Comparison of ENCODE assay signal across 21 cellular contexts in the genomic region with DNA sequence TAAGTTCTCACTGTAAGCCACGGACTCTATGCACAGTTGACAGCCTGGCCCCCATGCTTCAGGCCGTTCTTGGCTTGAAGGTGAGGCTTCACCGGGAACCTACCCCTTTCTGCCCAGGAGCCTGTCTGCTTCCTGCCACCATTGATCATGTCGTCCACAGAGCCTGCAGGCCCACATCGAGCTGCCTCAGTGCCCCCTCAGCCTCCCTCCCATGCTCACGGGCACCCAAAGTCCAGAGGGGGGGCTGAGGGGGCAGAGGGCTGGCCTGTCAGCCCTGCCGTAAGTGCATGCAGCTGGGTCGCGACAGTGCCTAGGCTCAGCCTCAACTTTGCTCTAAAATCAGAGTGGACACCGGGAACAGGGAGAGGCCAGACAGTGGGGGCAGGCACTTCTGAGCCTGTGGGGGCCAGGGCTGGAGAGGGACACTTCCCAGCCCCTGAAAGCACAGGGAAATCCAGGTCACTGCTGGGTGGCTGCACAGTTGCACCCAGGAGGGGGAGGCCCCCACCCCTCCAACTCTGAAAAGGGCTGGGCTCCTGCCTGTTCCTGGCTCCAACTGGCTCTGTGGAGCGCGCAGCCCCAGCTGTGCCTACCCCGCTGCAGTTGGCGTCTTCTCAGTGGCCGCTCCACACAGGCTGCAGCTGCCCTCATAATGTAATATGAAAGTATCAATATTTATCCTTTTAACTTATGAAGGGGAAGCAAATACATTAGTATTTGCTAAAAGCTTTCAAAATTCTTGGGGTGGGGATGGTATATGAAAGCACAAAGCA.
DNase-seq lines count a peak whose midpoint lies in the region; ATAC-seq, FAIRE-seq and TF ChIP-seq lines count a peak whose summit lies in the region.
"Had no signal": no experiment of that assay in that cellular context is flagged by ENCODE, and none has a peak within 500 bp of the region (broad histone marks: within the 10 kb centered on the region; RNA-seq: fewer than 3 reads in every experiment).

No MANE protein-coding gene starts in this region.

- H3K4me2 ChIP-seq in H1 (ENCODE audit: insufficient read depth in 1 of 2, low read depth in 2 of 2, low read length in 2 of 2) = no peak overlapping the region
- H3K4me2 ChIP-seq in neuronal stem cell (ENCODE audit: insufficient read depth, low read length, poor library complexity, severe bottlenecking) = no peak overlapping the region
- H3K4me2 ChIP-seq: BLaER1, KMS-11 had no signal

- no peak overlapping the region for H3K27ac Mint-ChIP-seq in activated naive CD8-positive, alpha-beta T cell treated with anti-CD3 and anti-CD28 coated beads, Interleukin-2, amount 10 ng/mL, durations not matched to agents 7 days and 5 days
- H3K27ac Mint-ChIP-seq in activated naive CD8-positive, alpha-beta T cell treated with anti-CD3 and anti-CD28 coated beads, Interleukin-2, amount 50 U/mL, for 24 hours = no peak overlapping the region
- H3K27ac Mint-ChIP-seq: CD4-positive, alpha-beta memory T cell had no signal

- no peak overlapping the region for H4K8ac ChIP-seq in H1 (ENCODE audit: extremely low read depth, insufficient read depth, low read length)
- H4K8ac ChIP-seq in neuronal stem cell (ENCODE audit: low read depth, low read length) = peak overlapping the region; percentile 43

- no peak overlapping the region for H3K14ac ChIP-seq in H1 (ENCODE audit: insufficient read length)
- H3K14ac ChIP-seq in neuronal stem cell (ENCODE audit: low read length) = peak overlapping the region; percentile 38

- no peak overlapping the region for H4K5ac ChIP-seq in H1 (ENCODE audit: insufficient read length, low read depth, low read length)

- no peak for TF ChIP-seq RAD21 in H1 (IDR thresholded peaks at IDR 0.05 in 1 of 2, conservative IDR thresholded peaks at IDR 0.05 in 1 of 2; ENCODE audit: low read depth in 2 of 2, low read length in 2 of 2)

- DNase-seq in activated naive CD8-positive, alpha-beta T cell treated with anti-CD3 and anti-CD28 coated beads, Interleukin-2, amount 10 ng/mL, durations not matched to agents 7 days and 5 days = peak; percentile 16
- no peak for DNase-seq in activated naive CD8-positive, alpha-beta T cell treated with anti-CD3 and anti-CD28 coated beads, Interleukin-2, amount 50 U/mL, for 24 hours
- peak; percentile 8 for DNase-seq in H7
- DNase-seq in H1 (ENCODE audit: low read depth in 1 of 2, low spot score in 2 of 2) = no peak
- DNase-seq in neuronal stem cell (ENCODE audit: low spot score) = no peak
- no peak for DNase-seq in GM12891 (ENCODE audit: insufficient read length, low spot score)
- DNase-seq in central memory CD4-positive, alpha-beta T cell = no peak
- DNase-seq: CD4-positive, alpha-beta memory T cell; DND-41; NCI-H1105; NCI-H146; NCI-H2029; NCI-H226; NCI-H510A treated with DMSO at 0.1 percent for 48 hours; NCI-H748 treated with DMSO at 0.1 percent for 48 hours had no signal

- CTCF ChIA-PET in H1 (lab: Charles Lee; ENCODE audit: partially characterized antibody) = interaction anchor here (1.0 to 1.1 kb wide), 2 partner anchors 14 to 36 kb away, joined by 3 read pairs; no protein-coding TSS in a partner anchor

- no peak overlapping the region for H3K56ac ChIP-seq in H1 (replicated peaks; ENCODE audit: insufficient read length, low read depth, low read length)

- H3K79me2 ChIP-seq in H1 (ENCODE audit: control insufficient read depth in 1 of 2, insufficient read depth in 2 of 2, low read length in 2 of 2) = no peaks in the 10 kb centered on the region

- H3K9me3 ChIP-seq in H1 (ENCODE audit: insufficient read depth in 2 of 2, low read depth in 1 of 2, low read length in 1 of 2) = no peaks in the 10 kb centered on the region
- no peaks in the 10 kb centered on the region for H3K9me3 ChIP-seq in neuronal stem cell (replicated peaks in 1 of 2; ENCODE audit: control insufficient read depth in 2 of 2, insufficient read depth in 1 of 2, low read depth in 1 of 2, low read length in 2 of 2)

- H3K4me3 ChIP-seq in H7 (ENCODE audit: insufficient read depth, low read depth, low read length) (no peak overlapping the region), H1 (ENCODE audit: extremely low read depth in 1 of 4, insufficient read depth in 2 of 4, low read depth in 3 of 4, low read length in 4 of 4) (no peak overlapping the region), neuronal stem cell (ENCODE audit: low read length in 2 of 2) (no peak overlapping the region)
- H3K4me3 ChIP-seq: BLaER1 had no signal

- TF ChIP-seq CTCF in H1 (IDR thresholded peaks at IDR 0.05; ENCODE audit: control extremely low read depth in 1 of 3, insufficient read depth in 1 of 3, low read depth in 1 of 3, low read length in 3 of 3) = no peak

- H3K36me3 ChIP-seq in H7 (replicated peaks; ENCODE audit: control insufficient read depth, insufficient read depth, low read length) = no peaks in the 10 kb centered on the region
- H3K36me3 ChIP-seq in H1 (ENCODE audit: control insufficient read depth in 2 of 4, insufficient read depth in 4 of 4, low read length in 3 of 4) = no peaks in the 10 kb centered on the region
- no peaks in the 10 kb centered on the region for H3K36me3 ChIP-seq in neuronal stem cell (replicated peaks in 1 of 2; ENCODE audit: control insufficient read depth in 2 of 2, insufficient read depth in 2 of 2, low read length in 2 of 2)
- H3K36me3 ChIP-seq: BLaER1 had no signal

- H2BK15ac ChIP-seq in H1 (ENCODE audit: low read length) (no peak overlapping the region), neuronal stem cell (ENCODE audit: low read length) (peak overlapping the region; percentile 81)

- POLR2A ChIA-PET in activated naive CD8-positive, alpha-beta T cell treated with anti-CD3 and anti-CD28 coated beads, Interleukin-2, amount 10 ng/mL, durations not matched to agents 7 days and 5 days (lab: Charles Lee) = no interaction called here
- POLR2A ChIA-PET in H1 (lab: Charles Lee; ENCODE audit: partially characterized antibody) = no interaction called here

- no peaks in the 10 kb centered on the region; a peak in 2 of 7 replicates for H3K4me1 ChIP-seq in H1 (replicated peaks in 1 of 4; ENCODE audit: control insufficient read depth in 3 of 4, insufficient read depth in 4 of 4, low read length in 3 of 4)
- H3K4me1 ChIP-seq in neuronal stem cell (ENCODE audit: control insufficient read depth in 2 of 2, insufficient read depth in 1 of 2, low read depth in 1 of 2, low read length in 2 of 2) = no peaks in the 10 kb centered on the region

- H2BK12ac ChIP-seq in H1 (ENCODE audit: low read depth, low read length) (no peak overlapping the region), neuronal stem cell (ENCODE audit: low read length) (peak overlapping the region; percentile 73)

- no peaks in the 10 kb centered on the region for H4K20me1 ChIP-seq in H1 (replicated peaks in 1 of 2; ENCODE audit: control insufficient read depth in 1 of 2, insufficient read depth in 2 of 2, low read length in 2 of 2)
- H4K20me1 ChIP-seq: BLaER1 had no signal

- no peak overlapping the region for H2BK5ac ChIP-seq in H1 (ENCODE audit: low read depth, low read length)
- H2BK5ac ChIP-seq in neuronal stem cell (ENCODE audit: low read length) = peak overlapping the region; percentile 11

- H3K9ac ChIP-seq in H1 (replicated peaks in 1 of 4; ENCODE audit: extremely low read depth in 1 of 4, low read depth in 3 of 4, low read length in 3 of 4) (no peak overlapping the region), neuronal stem cell (ENCODE audit: low read depth, low read length, poor library complexity) (no peak overlapping the region)
- H3K9ac ChIP-seq: BLaER1, KMS-11 had no signal

- no peaks in the 10 kb centered on the region for H3K36me3 Mint-ChIP-seq in activated naive CD8-positive, alpha-beta T cell treated with anti-CD3 and anti-CD28 coated beads, Interleukin-2, amount 10 ng/mL, durations not matched to agents 7 days and 5 days
- H3K36me3 Mint-ChIP-seq in activated naive CD8-positive, alpha-beta T cell treated with anti-CD3 and anti-CD28 coated beads, Interleukin-2, amount 50 U/mL, for 24 hours (ENCODE audit: low read depth) = no peaks in the 10 kb centered on the region
- H3K36me3 Mint-ChIP-seq: CD4-positive, alpha-beta memory T cell had no signal

- no peak overlapping the region for H3K27ac ChIP-seq in H1 (ENCODE audit: low read depth, low read length)
- H3K27ac ChIP-seq in neuronal stem cell (replicated peaks; ENCODE audit: low read length) = no peak overlapping the region
- H3K27ac ChIP-seq: BLaER1, KMS-11 had no signal

- H3K4ac ChIP-seq in H1 (replicated peaks; ENCODE audit: insufficient read length, low read depth, low read length) = no peak overlapping the region
- no peak overlapping the region for H3K4ac ChIP-seq in neuronal stem cell (ENCODE audit: low read length)

- H2AK5ac ChIP-seq in H1 (ENCODE audit: low read depth, low read length) (no peak overlapping the region), neuronal stem cell (ENCODE audit: low read depth, low read length) (peak overlapping the region; percentile 92)

- H3K27me3 Mint-ChIP-seq in activated naive CD8-positive, alpha-beta T cell treated with anti-CD3 and anti-CD28 coated beads, Interleukin-2, amount 10 ng/mL, durations not matched to agents 7 days and 5 days = no peaks in the 10 kb centered on the region
- no peaks in the 10 kb centered on the region for H3K27me3 Mint-ChIP-seq in activated naive CD8-positive, alpha-beta T cell treated with anti-CD3 and anti-CD28 coated beads, Interleukin-2, amount 50 U/mL, for 24 hours
- H3K27me3 Mint-ChIP-seq: CD4-positive, alpha-beta memory T cell had no signal

- H2BK120ac ChIP-seq in H1 (replicated peaks; ENCODE audit: low read depth, low read length) (no peak overlapping the region), neuronal stem cell (ENCODE audit: low read depth, low read length) (peak overlapping the region; percentile 87)

- no peak for ATAC-seq in activated naive CD8-positive, alpha-beta T cell treated with anti-CD3 and anti-CD28 coated beads, Interleukin-2, amount 10 ng/mL, durations not matched to agents 7 days and 5 days (ENCODE audit: low read depth)
- ATAC-seq in activated naive CD8-positive, alpha-beta T cell treated with anti-CD3 and anti-CD28 coated beads, Interleukin-2, amount 50 U/mL, for 24 hours = no peak
- ATAC-seq in GM19467 (IDR thresholded peaks at IDR 0.05; ENCODE audit: unreplicated experiment) = no peak
- ATAC-seq: Panc1 had no signal

- H4K91ac ChIP-seq in H1 (replicated peaks; ENCODE audit: insufficient read length, low read length) (peak overlapping the region; percentile 65), neuronal stem cell (ENCODE audit: low read depth, low read length, poor library complexity) (no peak overlapping the region)

- no peak overlapping the region for H2BK20ac ChIP-seq in H1 (ENCODE audit: low read length)

- no peaks in the 10 kb centered on the region for H3K23me2 ChIP-seq in H1 (ENCODE audit: low read depth, low read length)

- peaks cover 3% of the 10 kb centered on the region for H3K9me3 Mint-ChIP-seq in activated naive CD8-positive, alpha-beta T cell treated with anti-CD3 and anti-CD28 coated beads, Interleukin-2, amount 10 ng/mL, durations not matched to agents 7 days and 5 days
- no peaks in the 10 kb centered on the region for H3K9me3 Mint-ChIP-seq in activated naive CD8-positive, alpha-beta T cell treated with anti-CD3 and anti-CD28 coated beads, Interleukin-2, amount 50 U/mL, for 24 hours

- no peak overlapping the region for H3K18ac ChIP-seq in H1 (ENCODE audit: extremely low read depth, low read length)
- peak overlapping the region; percentile 64 for H3K18ac ChIP-seq in neuronal stem cell (ENCODE audit: low read length)

- TF ChIP-seq POLR2A in H1 (IDR thresholded peaks at IDR 0.05; ENCODE audit: control extremely low read depth in 1 of 2, low read depth in 2 of 2, low read length in 2 of 2) = no peak
- no peak for TF ChIP-seq POLR2A in GM12891 (IDR thresholded peaks at IDR 0.05; ENCODE audit: low read depth, low read length)

- H3K4me1 Mint-ChIP-seq in activated naive CD8-positive, alpha-beta T cell treated with anti-CD3 and anti-CD28 coated beads, Interleukin-2, amount 10 ng/mL, durations not matched to agents 7 days and 5 days = peaks cover 2% of the 10 kb centered on the region
- no peaks in the 10 kb centered on the region for H3K4me1 Mint-ChIP-seq in activated naive CD8-positive, alpha-beta T cell treated with anti-CD3 and anti-CD28 coated beads, Interleukin-2, amount 50 U/mL, for 24 hours
- H3K4me1 Mint-ChIP-seq: CD4-positive, alpha-beta memory T cell had no signal

- H3K79me1 ChIP-seq in H1 (ENCODE audit: low read depth, low read length) (no peaks in the 10 kb centered on the region), neuronal stem cell (ENCODE audit: low read depth, low read length) (no peaks in the 10 kb centered on the region)

- 93% methylated on average over 15 of the region's 15 CpGs; no CpG with 5 or more reads in 1 of the 2 experiments for WGBS in H1 (ENCODE audit: extremely low coverage in 1 of 2, insufficient coverage in 1 of 2, insufficient read length in 1 of 2, insufficient replicate concordance in 2 of 2, low coverage in 1 of 2, low lambda C conversion rate in 2 of 2, missing lambda C conversion rate in 1 of 2), 2 experiments
- whole genome bisulfite sequencing in neuronal stem cell (ENCODE audit: extremely low coverage in 2 of 2, insufficient read length in 2 of 2, insufficient replicate concordance in 1 of 2), 2 donors = no CpG with 5 or more reads among the region's 15 CpGs

- H3K4me3 Mint-ChIP-seq in activated naive CD8-positive, alpha-beta T cell treated with anti-CD3 and anti-CD28 coated beads, Interleukin-2, amount 10 ng/mL, durations not matched to agents 7 days and 5 days = no peak overlapping the region
- H3K4me3 Mint-ChIP-seq in activated naive CD8-positive, alpha-beta T cell treated with anti-CD3 and anti-CD28 coated beads, Interleukin-2, amount 50 U/mL, for 24 hours = no peak overlapping the region
- H3K4me3 Mint-ChIP-seq: CD4-positive, alpha-beta memory T cell had no signal

- no peak overlapping the region for H2AFZ ChIP-seq in H1 (ENCODE audit: low read length)
- peak overlapping the region; percentile 13 for H2AFZ ChIP-seq in neuronal stem cell (ENCODE audit: low read length)

- no peak for TF ChIP-seq EP300 in H1 (IDR thresholded peaks at IDR 0.05; ENCODE audit: borderline replicate concordance in 1 of 2, low read depth in 2 of 2, low read length in 2 of 2)

- H3K23ac ChIP-seq in H1 (ENCODE audit: insufficient read length) = no peak overlapping the region
- H3K23ac ChIP-seq in neuronal stem cell (ENCODE audit: low read depth, low read length, poor library complexity) = peak overlapping the region; percentile 65

- H3K27me3 ChIP-seq in H7 (ENCODE audit: control insufficient read depth, insufficient read depth, low read length) (no peaks in the 10 kb centered on the region), H1 (replicated peaks in 1 of 4; ENCODE audit: control insufficient read depth in 3 of 4, extremely low read depth in 1 of 4, insufficient read depth in 3 of 4, low read length in 3 of 4) (no peaks in the 10 kb centered on the region), neuronal stem cell (ENCODE audit: control insufficient read depth in 3 of 3, insufficient read depth in 3 of 3, low read depth in 1 of 3, low read length in 3 of 3) (no peaks in the 10 kb centered on the region)
- H3K27me3 ChIP-seq: BLaER1 had no signal

- FAIRE-seq in H1 (lab: Jason Lieb, UNC) = no peak
- no peak for FAIRE-seq in GM12891 (lab: Jason Lieb, UNC)
- FAIRE-seq: GM12892, H54 had no signal

Comparison
In these comparisons a context has a peak if more than half of its experiments do, and no peak if none do; other contexts are left out.
1. DNase-seq: peak in activated naive CD8-positive, alpha-beta T cell treated with anti-CD3 and anti-CD28 coated beads, Interleukin-2, amount 10 ng/mL, durations not matched to agents 7 days and 5 days (single experiment) and H7 (single experiment); none in activated naive CD8-positive, alpha-beta T cell treated with anti-CD3 and anti-CD28 coated beads, Interleukin-2, amount 50 U/mL, for 24 hours (single experiment), H1 (0 of 2), neuronal stem cell (single experiment), GM12891 (single experiment) and central memory CD4-positive, alpha-beta T cell (single experiment).